Comparison of ENCODE assay signal across 8 cellular contexts in genomic region chr1:2230781-2231666, GRCh38. TPM values are rescaled to one million over a fixed set of nuclear protein-coding genes. Genes with fewer than 3 reads are reported as not detected.
A peak's percentile ranks its signal among the peaks of the same experiment; 100 is the strongest.
DNase-seq lines count a peak whose midpoint lies in the region; ATAC-seq and TF ChIP-seq lines count a peak whose summit lies in the region.

No MANE protein-coding gene starts in this region.

- peaks cover 76% of the 10 kb centered on the region for H3K79me2 ChIP-seq in PC-9 (ENCODE audit: low read depth)

- H3K9me3 ChIP-seq in BE2C (no peaks in the 10 kb centered on the region), PC-9 (ENCODE audit: insufficient read depth, low read depth) (no peaks in the 10 kb centered on the region), skeletal muscle tissue (ENCODE audit: control insufficient read depth in 3 of 3, low read length in 3 of 3) (no peaks in the 10 kb centered on the region)

- BruUV-seq in PC-9 (replicated peaks; lab: Mats Ljungman, UMichigan), result no TSS peak

- peaks cover 30% of the 10 kb centered on the region for H3F3A ChIP-seq in PC-9 (ENCODE audit: insufficient read depth, low read depth)

- POLR2A ChIA-PET in PC-9 (lab: Charles Lee; ENCODE audit: unreplicated experiment), result no interaction called here

- no peaks in the 10 kb centered on the region for H3K27me3 ChIP-seq in BE2C
- no peaks in the 10 kb centered on the region for H3K27me3 ChIP-seq in PC-9 (ENCODE audit: insufficient read depth, low read depth)
- no peaks in the 10 kb centered on the region for H3K27me3 ChIP-seq in skeletal muscle tissue (ENCODE audit: control insufficient read depth in 3 of 3, insufficient read depth in 3 of 3, low read length in 3 of 3)

- TF ChIP-seq CTCF in BE2C (IDR thresholded peaks at IDR 0.05; ENCODE audit: low read depth, low read length), result no peak
- no peak for TF ChIP-seq CTCF in PC-9 (conservative IDR thresholded peaks at IDR 0.05)

- H3K9ac ChIP-seq in skeletal muscle tissue (ENCODE audit: low read depth in 1 of 3, low read length in 3 of 3), result peak overlapping the region; percentile 79 to 88 (median 81)

- no peak overlapping the region for H3K27ac ChIP-seq in PC-9
- peak overlapping the region; percentile 79 for H3K27ac ChIP-seq in skeletal muscle tissue (ENCODE audit: low read depth, low read length)

- CTCF ChIA-PET in PC-9 (lab: Charles Lee), result interaction anchor here (0.7 kb wide), 1 partner anchor 73 kb away, joined by 4 read pairs; no protein-coding TSS in a partner anchor

- H3K36me3 ChIP-seq in BE2C (no peaks in the 10 kb centered on the region), PC-9 (ENCODE audit: low read depth) (no peaks in the 10 kb centered on the region), skeletal muscle tissue (ENCODE audit: control insufficient read depth in 3 of 3, insufficient read depth in 3 of 3, low read length in 3 of 3) (no peaks in the 10 kb centered on the region)

- H3K4me3 ChIP-seq in BE2C (ENCODE audit: low read depth, low read length) (peak overlapping the region; percentile 71), PC-9 (peak overlapping the region; percentile 93), iPS-11a (ENCODE audit: low read depth, low read length) (peak overlapping the region; percentile 82), skeletal muscle tissue (ENCODE audit: low read length in 3 of 3) (peak overlapping the region; percentile 81 to 86 (median 84))

- DNase-seq in BE2C (no peak), PC-9 (peak in 1 of 2 experiments; percentile 45), amygdala (lab: John Stamatoyannopoulos, UW) (peak in 43 of 56 donors; percentile 26 to 79 (median 59)), cerebellar nuclear complex (lab: John Stamatoyannopoulos, UW) (no peak), AML-193 (lab: John Stamatoyannopoulos, UW) (no peak)

- H3K9me2 ChIP-seq in PC-9 (ENCODE audit: insufficient read depth), result no peaks in the 10 kb centered on the region

- H2AFZ ChIP-seq in PC-9, result no peak overlapping the region

- H3K4me2 ChIP-seq in PC-9, result peak overlapping the region; percentile 99

- no peak for ATAC-seq in HG02571 (IDR thresholded peaks at IDR 0.05; ENCODE audit: unreplicated experiment)

- intact Hi-C loops in PC-9 (cut with micrococcal nuclease; ENCODE audit: unreplicated experiment), result loop anchor here (5.0 kb wide), 1 partner anchor 34 kb away; no protein-coding TSS in a partner anchor

- H4K20me1 ChIP-seq in PC-9 (ENCODE audit: insufficient read depth), result peaks cover 67% of the 10 kb centered on the region

- no peaks in the 10 kb centered on the region; the same call in 1 of the 2 replicates for H3K4me1 ChIP-seq in BE2C
- H3K4me1 ChIP-seq in PC-9 (replicated peaks; ENCODE audit: insufficient read depth), result peaks cover 47% of the 10 kb centered on the region
- H3K4me1 ChIP-seq in skeletal muscle tissue (ENCODE audit: control insufficient read depth in 3 of 3, insufficient read depth in 3 of 3, low read length in 3 of 3), result peaks cover 62 to 75% (median 74%) of the 10 kb centered on the region in 3 donors

RNA-seq across cellular contexts. Expression of gene SKI, which starts 2.9 kb away (rescaled TPM):
- polyA plus RNA-seq in BE2C (2012; ENCODE audit: insufficient read depth, insufficient read length, low read depth), result 22.2 TPM
- total RNA-seq in PC-9 (2021), result 36.2 and 39.1 TPM in 2 replicates
- total RNA-seq in skeletal muscle tissue, result 19.3 TPM

RNA-seq across cellular contexts. Expression of gene FAAP20, which starts 36.5 kb away (rescaled TPM):
- polyA plus RNA-seq in BE2C (2012; ENCODE audit: insufficient read depth, insufficient read length, low read depth), result 37.3 TPM
- total RNA-seq in PC-9 (2021), result 72.1 and 97.1 TPM in 2 replicates
- 13.0 TPM for total RNA-seq in skeletal muscle tissue

Comparison
In these comparisons a context has a peak if more than half of its experiments do, and no peak if none do; other contexts are left out.
1. DNase-seq: peak in amygdala (43 of 56); none in BE2C (single experiment), cerebellar nuclear complex (0 of 2) and AML-193 (0 of 2).
2. Peak in every context shown above with its lines, with median percentiles within 50 percentile points of each other: H3K4me3 ChIP-seq.